ENCODE assay signal across 1 cellular context in genomic region chr17:81349397-81350319, GRCh38.
TF ChIP-seq lines count a peak whose summit lies in the region.

No MANE protein-coding gene starts in this region.

TF ChIP-seq in K562, 482 proteins besides CTCF, POLR2A, EP300 and RAD21 (continued from another document and continues in another):
- TF ChIP-seq ZNF217 (CRISPR knock-in tag; IDR thresholded peaks at IDR 0.05) (no peak), ATF1 (CRISPR knock-in tag; IDR thresholded peaks at IDR 0.05) (no peak), ATF1 (tag; IDR thresholded peaks at IDR 0.05) (peak; percentile 72), ELF4 (CRISPR knock-in tag; IDR thresholded peaks at IDR 0.05) (peak; percentile 94), ZNF586 (CRISPR knock-in tag; conservative IDR thresholded peaks at IDR 0.05) (no peak), KAT2B (IDR thresholded peaks at IDR 0.05; ENCODE audit: low read depth, low read length) (no peak), CHD1 (IDR thresholded peaks at IDR 0.05; ENCODE audit: low read length) (no peak), CEBPZ (IDR thresholded peaks at IDR 0.05; ENCODE audit: borderline replicate concordance, low read depth, low read length) (no peak), MBD1 (CRISPR knock-in tag; IDR thresholded peaks at IDR 0.05) (0 out of 2 replicates have a peak, but pooled peaks have one; percentile 44), ARNT (IDR thresholded peaks at IDR 0.05) (peak in 1 of 2 experiments; percentile 73; a peak in 2 of 4 replicates), RFX1 (IDR thresholded peaks at IDR 0.05) (no peak), ZNF384 (IDR thresholded peaks at IDR 0.05; ENCODE audit: low read depth, low read length) (no peak), ZBTB7A (IDR thresholded peaks at IDR 0.05; ENCODE audit: borderline replicate concordance, control insufficient read depth, low read depth, low read length) (peak; percentile 14; the same call in 1 of the 2 replicates), HNRNPH1 (optimal IDR thresholded peaks at IDR 0.05; ENCODE audit: low read depth, low read length) (no peak), HEY1 (CRISPR knock-in tag; IDR thresholded peaks at IDR 0.05; ENCODE audit: borderline replicate concordance) (no peak), HDAC3 (IDR thresholded peaks at IDR 0.05; ENCODE audit: borderline replicate concordance, partially characterized antibody) (no peak), TRIM24 (IDR thresholded peaks at IDR 0.05) (peak; percentile 61 to 72; a peak in 3 of 4 replicates), MECOM (CRISPR knock-in tag; IDR thresholded peaks at IDR 0.05) (peak; percentile 42; the same call in 1 of the 2 replicates), ZNF239 (CRISPR knock-in tag; IDR thresholded peaks at IDR 0.05) (no peak), ZNF140 (CRISPR knock-in tag; IDR thresholded peaks at IDR 0.05) (no peak), FOS (IDR thresholded peaks at IDR 0.05; ENCODE audit: extremely low read depth, insufficient read length) (peak; percentile 29), PYGO2 (tag; IDR thresholded peaks at IDR 0.05) (0 out of 2 replicates have a peak, but pooled peaks have one; percentile 37), ZBTB12 (CRISPR knock-in tag; IDR thresholded peaks at IDR 0.05) (no peak), ZNF75A (CRISPR knock-in tag; IDR thresholded peaks at IDR 0.05) (no peak), THAP12 (CRISPR knock-in tag; IDR thresholded peaks at IDR 0.05) (no peak), HOMEZ (CRISPR knock-in tag; IDR thresholded peaks at IDR 0.05) (no peak), HDAC6 (IDR thresholded peaks at IDR 0.05; ENCODE audit: low read depth, low read length) (no peak), POLR2B (IDR thresholded peaks at IDR 0.05; ENCODE audit: low read depth, partially characterized antibody) (peak; percentile 72), SPI1 (IDR thresholded peaks at IDR 0.05; ENCODE audit: borderline replicate concordance, low read depth, low read length) (no peak), ILF3 (IDR thresholded peaks at IDR 0.05; ENCODE audit: borderline replicate concordance) (no peak), ZNF12 (CRISPR knock-in tag; IDR thresholded peaks at IDR 0.05) (no peak), HDGF (IDR thresholded peaks at IDR 0.05) (no peak), PML (IDR thresholded peaks at IDR 0.05; ENCODE audit: low read length) (peak; percentile 95)
- TF ChIP-seq, protein P1, sequence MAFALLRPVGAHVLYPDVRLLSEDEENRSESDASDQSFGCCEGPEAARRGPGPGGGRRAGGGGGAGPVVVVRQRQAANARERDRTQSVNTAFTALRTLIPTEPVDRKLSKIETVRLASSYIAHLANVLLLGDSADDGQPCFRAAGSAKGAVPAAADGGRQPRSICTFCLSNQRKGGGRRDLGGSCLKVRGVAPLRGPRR (CRISPR knock-in tag; IDR thresholded peaks at IDR 0.05), result no peak
- TF ChIP-seq, protein P2, sequence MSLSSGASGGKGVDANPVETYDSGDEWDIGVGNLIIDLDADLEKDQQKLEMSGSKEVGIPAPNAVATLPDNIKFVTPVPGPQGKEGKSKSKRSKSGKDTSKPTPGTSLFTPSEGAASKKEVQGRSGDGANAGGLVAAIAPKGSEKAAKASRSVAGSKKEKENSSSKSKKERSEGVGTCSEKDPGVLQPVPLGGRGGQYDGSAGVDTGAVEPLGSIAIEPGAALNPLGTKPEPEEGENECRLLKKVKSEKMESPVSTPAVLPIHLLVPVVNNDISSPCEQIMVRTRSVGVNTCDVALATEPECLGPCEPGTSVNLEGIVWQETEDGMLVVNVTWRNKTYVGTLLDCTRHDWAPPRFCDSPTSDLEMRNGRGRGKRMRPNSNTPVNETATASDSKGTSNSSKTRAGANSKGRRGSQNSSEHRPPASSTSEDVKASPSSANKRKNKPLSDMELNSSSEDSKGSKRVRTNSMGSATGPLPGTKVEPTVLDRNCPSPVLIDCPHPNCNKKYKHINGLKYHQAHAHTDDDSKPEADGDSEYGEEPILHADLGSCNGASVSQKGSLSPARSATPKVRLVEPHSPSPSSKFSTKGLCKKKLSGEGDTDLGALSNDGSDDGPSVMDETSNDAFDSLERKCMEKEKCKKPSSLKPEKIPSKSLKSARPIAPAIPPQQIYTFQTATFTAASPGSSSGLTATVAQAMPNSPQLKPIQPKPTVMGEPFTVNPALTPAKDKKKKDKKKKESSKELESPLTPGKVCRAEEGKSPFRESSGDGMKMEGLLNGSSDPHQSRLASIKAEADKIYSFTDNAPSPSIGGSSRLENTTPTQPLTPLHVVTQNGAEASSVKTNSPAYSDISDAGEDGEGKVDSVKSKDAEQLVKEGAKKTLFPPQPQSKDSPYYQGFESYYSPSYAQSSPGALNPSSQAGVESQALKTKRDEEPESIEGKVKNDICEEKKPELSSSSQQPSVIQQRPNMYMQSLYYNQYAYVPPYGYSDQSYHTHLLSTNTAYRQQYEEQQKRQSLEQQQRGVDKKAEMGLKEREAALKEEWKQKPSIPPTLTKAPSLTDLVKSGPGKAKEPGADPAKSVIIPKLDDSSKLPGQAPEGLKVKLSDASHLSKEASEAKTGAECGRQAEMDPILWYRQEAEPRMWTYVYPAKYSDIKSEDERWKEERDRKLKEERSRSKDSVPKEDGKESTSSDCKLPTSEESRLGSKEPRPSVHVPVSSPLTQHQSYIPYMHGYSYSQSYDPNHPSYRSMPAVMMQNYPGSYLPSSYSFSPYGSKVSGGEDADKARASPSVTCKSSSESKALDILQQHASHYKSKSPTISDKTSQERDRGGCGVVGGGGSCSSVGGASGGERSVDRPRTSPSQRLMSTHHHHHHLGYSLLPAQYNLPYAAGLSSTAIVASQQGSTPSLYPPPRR (CRISPR knock-in tag; IDR thresholded peaks at IDR 0.05; ENCODE audit: borderline replicate concordance), result no peak
- TF ChIP-seq, protein P3, sequence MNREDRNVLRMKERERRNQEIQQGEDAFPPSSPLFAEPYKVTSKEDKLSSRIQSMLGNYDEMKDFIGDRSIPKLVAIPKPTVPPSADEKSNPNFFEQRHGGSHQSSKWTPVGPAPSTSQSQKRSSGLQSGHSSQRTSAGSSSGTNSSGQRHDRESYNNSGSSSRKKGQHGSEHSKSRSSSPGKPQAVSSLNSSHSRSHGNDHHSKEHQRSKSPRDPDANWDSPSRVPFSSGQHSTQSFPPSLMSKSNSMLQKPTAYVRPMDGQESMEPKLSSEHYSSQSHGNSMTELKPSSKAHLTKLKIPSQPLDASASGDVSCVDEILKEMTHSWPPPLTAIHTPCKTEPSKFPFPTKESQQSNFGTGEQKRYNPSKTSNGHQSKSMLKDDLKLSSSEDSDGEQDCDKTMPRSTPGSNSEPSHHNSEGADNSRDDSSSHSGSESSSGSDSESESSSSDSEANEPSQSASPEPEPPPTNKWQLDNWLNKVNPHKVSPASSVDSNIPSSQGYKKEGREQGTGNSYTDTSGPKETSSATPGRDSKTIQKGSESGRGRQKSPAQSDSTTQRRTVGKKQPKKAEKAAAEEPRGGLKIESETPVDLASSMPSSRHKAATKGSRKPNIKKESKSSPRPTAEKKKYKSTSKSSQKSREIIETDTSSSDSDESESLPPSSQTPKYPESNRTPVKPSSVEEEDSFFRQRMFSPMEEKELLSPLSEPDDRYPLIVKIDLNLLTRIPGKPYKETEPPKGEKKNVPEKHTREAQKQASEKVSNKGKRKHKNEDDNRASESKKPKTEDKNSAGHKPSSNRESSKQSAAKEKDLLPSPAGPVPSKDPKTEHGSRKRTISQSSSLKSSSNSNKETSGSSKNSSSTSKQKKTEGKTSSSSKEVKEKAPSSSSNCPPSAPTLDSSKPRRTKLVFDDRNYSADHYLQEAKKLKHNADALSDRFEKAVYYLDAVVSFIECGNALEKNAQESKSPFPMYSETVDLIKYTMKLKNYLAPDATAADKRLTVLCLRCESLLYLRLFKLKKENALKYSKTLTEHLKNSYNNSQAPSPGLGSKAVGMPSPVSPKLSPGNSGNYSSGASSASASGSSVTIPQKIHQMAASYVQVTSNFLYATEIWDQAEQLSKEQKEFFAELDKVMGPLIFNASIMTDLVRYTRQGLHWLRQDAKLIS (CRISPR knock-in tag; IDR thresholded peaks at IDR 0.05), result no peak
- TF ChIP-seq, protein P4, sequence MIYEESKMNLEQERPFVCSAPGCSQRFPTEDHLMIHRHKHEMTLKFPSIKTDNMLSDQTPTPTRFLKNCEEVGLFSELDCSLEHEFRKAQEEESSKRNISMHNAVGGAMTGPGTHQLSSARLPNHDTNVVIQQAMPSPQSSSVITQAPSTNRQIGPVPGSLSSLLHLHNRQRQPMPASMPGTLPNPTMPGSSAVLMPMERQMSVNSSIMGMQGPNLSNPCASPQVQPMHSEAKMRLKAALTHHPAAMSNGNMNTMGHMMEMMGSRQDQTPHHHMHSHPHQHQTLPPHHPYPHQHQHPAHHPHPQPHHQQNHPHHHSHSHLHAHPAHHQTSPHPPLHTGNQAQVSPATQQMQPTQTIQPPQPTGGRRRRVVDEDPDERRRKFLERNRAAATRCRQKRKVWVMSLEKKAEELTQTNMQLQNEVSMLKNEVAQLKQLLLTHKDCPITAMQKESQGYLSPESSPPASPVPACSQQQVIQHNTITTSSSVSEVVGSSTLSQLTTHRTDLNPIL (CRISPR knock-in tag; IDR thresholded peaks at IDR 0.05), result no peak
